Comparison of ENCODE assay signal across 10 cellular contexts in genomic region chr10:77510294-77510693, GRCh38.
DNase-seq lines count a peak whose midpoint lies in the region; ATAC-seq and TF ChIP-seq lines count a peak whose summit lies in the region.
"Had no signal": no experiment of that assay in that cellular context is flagged by ENCODE, and none has a peak within 500 bp of the region (broad histone marks: within the 10 kb centered on the region; RNA-seq: fewer than 3 reads in every experiment).

No MANE protein-coding gene starts in this region.

- H3K27me3 ChIP-seq in IMR-90 (ENCODE audit: control insufficient read depth, insufficient read depth, low read length), result no peaks in the 10 kb centered on the region
- H3K27me3 ChIP-seq in transverse colon, result no peaks in the 10 kb centered on the region
- H3K27me3 ChIP-seq in uterus, result no peaks in the 10 kb centered on the region
- H3K27me3 ChIP-seq: BLaER1 had no signal

- H2BK120ac ChIP-seq in IMR-90 (ENCODE audit: low read depth, low read length), result no peak overlapping the region

- H3K36me3 ChIP-seq in IMR-90 (ENCODE audit: control insufficient read depth, insufficient read depth, low read length), result no peaks in the 10 kb centered on the region
- H3K36me3 ChIP-seq in mesodermal cell (ENCODE audit: control insufficient read depth, insufficient read depth, low read length), result no peaks in the 10 kb centered on the region
- no peaks in the 10 kb centered on the region for H3K36me3 ChIP-seq in transverse colon
- no peaks in the 10 kb centered on the region for H3K36me3 ChIP-seq in uterus
- H3K36me3 ChIP-seq: BLaER1, HAP-1 had no signal

- no peak overlapping the region for H4K5ac ChIP-seq in IMR-90 (ENCODE audit: low read depth, low read length)

- BruUV-seq in IMR-90 (replicated peaks; lab: Mats Ljungman, UMichigan), result no TSS peak

- no peak overlapping the region for H3K56ac ChIP-seq in IMR-90 (ENCODE audit: extremely low read depth, insufficient read depth, low read length)

- H2BK15ac ChIP-seq in IMR-90 (ENCODE audit: low read depth, low read length), result no peak overlapping the region; the same call in 2 of the 3 replicates

- H3K4me1 ChIP-seq in IMR-90 (ENCODE audit: control insufficient read depth, insufficient read depth, low read length) (peaks cover 32% of the 10 kb centered on the region), mesodermal cell (ENCODE audit: control insufficient read depth, insufficient read depth, low read length, poor library complexity, severe bottlenecking) (peaks cover 86% of the 10 kb centered on the region), transverse colon (peaks cover 10 to 48% (median 21%) of the 10 kb centered on the region in 4 donors), uterus (peaks cover 3% of the 10 kb centered on the region in 2 donors)
- H3K4me1 ChIP-seq: HAP-1 had no signal

- TF ChIP-seq CTCF in C4-2B (conservative IDR thresholded peaks at IDR 0.05) (no peak), IMR-90 (conservative IDR thresholded peaks at IDR 0.05; ENCODE audit: low read depth, low read length) (no peak), transverse colon (IDR thresholded peaks at IDR 0.05) (no peak), uterus (IDR thresholded peaks at IDR 0.05) (no peak)

- in situ Hi-C loops in IMR-90 (cut with MboI; ENCODE audit: low sequenced_read_pairs) (no loop called here), transverse colon (cut with MboI; ENCODE audit: low pct_ligation_motif_present in 1 of 4, low pct_unique_long_range_greater_than_20kb in 1 of 4, low sequenced_read_pairs in 3 of 4) (no loop called here)

- no peak overlapping the region for H2AFZ ChIP-seq in IMR-90 (replicated peaks; ENCODE audit: low read length, poor library complexity)

- 0 out of 2 replicates have a peak overlapping the region, but pooled peaks have one; percentile 6 for H4K91ac ChIP-seq in IMR-90 (ENCODE audit: insufficient read depth, low read depth, low read length)

- H2BK20ac ChIP-seq in IMR-90 (ENCODE audit: low read depth, low read length), result no peak overlapping the region

- H3K14ac ChIP-seq in IMR-90 (replicated peaks; ENCODE audit: low read depth, low read length), result no peak overlapping the region

- CTCF ChIA-PET in IMR-90 (lab: Yijun Ruan, JAX), result no interaction called here

- no peaks in the 10 kb centered on the region for H3K9me3 ChIP-seq in IMR-90 (ENCODE audit: control insufficient read depth, insufficient read depth, low read length)
- H3K9me3 ChIP-seq in mesodermal cell (ENCODE audit: control insufficient read depth, low read length), result no peaks in the 10 kb centered on the region
- no peaks in the 10 kb centered on the region for H3K9me3 ChIP-seq in transverse colon
- no peaks in the 10 kb centered on the region for H3K9me3 ChIP-seq in uterus
- H3K9me3 ChIP-seq: BLaER1, HAP-1 had no signal

- H3K4ac ChIP-seq in IMR-90 (ENCODE audit: low read depth, low read length), result no peak overlapping the region

- H3K4me3 ChIP-seq in IMR-90 (ENCODE audit: insufficient read depth, low read depth, low read length), result no peak overlapping the region
- no peak overlapping the region for H3K4me3 ChIP-seq in mesodermal cell (ENCODE audit: extremely low read depth, insufficient read depth, low read length, poor library complexity, severe bottlenecking)
- no peak overlapping the region for H3K4me3 ChIP-seq in transverse colon
- H3K4me3 ChIP-seq in uterus, result no peak overlapping the region
- H3K4me3 ChIP-seq: BLaER1, HAP-1 had no signal

- peaks cover 35% of the 10 kb centered on the region for H3K9me1 ChIP-seq in IMR-90 (ENCODE audit: insufficient read depth, low read length)

- H3K9ac ChIP-seq in IMR-90 (ENCODE audit: low read depth, low read length), result no peak overlapping the region
- H3K9ac ChIP-seq: BLaER1 had no signal

- DNase-seq in IMR-90 (no peak), transverse colon (no peak), uterus (no peak)
- DNase-seq: CD4-positive, CD25-positive, alpha-beta regulatory T cell; GF-D8 had no signal

- H2AK9ac ChIP-seq in IMR-90 (replicated peaks; ENCODE audit: low read depth, low read length, poor library complexity), result no peak overlapping the region

- POLR2A ChIA-PET in IMR-90 (lab: Charles Lee; ENCODE audit: unreplicated experiment), result no interaction called here

- WGBS in IMR-90 (ENCODE audit: extremely low coverage in 2 of 2, insufficient read length in 1 of 2), 2 experiments, result 100% methylated on average over 1 of the region's 2 CpGs; no CpG with 5 or more reads in 1 of the 2 experiments
- 75 to 92% methylated on average over 1 to 2 of the region's 2 CpGs for WGBS in mesodermal cell (ENCODE audit: insufficient coverage in 2 of 2), 2 experiments
- WGBS in transverse colon (ENCODE audit: low coverage in 1 of 2), 2 donors, result 87 to 93% methylated on average over 2 of the region's 2 CpGs

- no peak overlapping the region for H3K18ac ChIP-seq in IMR-90 (ENCODE audit: low read depth, low read length)

- peaks cover 2 to 44% of the 10 kb centered on the region in 2 experiments; a peak in 3 of 4 replicates for H3K79me1 ChIP-seq in IMR-90 (ENCODE audit: low read depth in 1 of 2, low read length in 2 of 2)

- intact Hi-C loops in IMR-90 (cut with micrococcal nuclease) (loop anchor here (5.0 kb wide), 2 partner anchors 83 to 343 kb away; no protein-coding TSS in a partner anchor), transverse colon (cut with DNase I; ENCODE audit: low total_unique reads) (no loop called here), uterus (cut with DNase I; ENCODE audit: low total_unique reads) (no loop called here)

- H2BK5ac ChIP-seq in IMR-90 (ENCODE audit: low read depth, low read length, poor library complexity, severe bottlenecking), result no peak overlapping the region

- H4K20me1 ChIP-seq in IMR-90 (ENCODE audit: insufficient read depth, low read length), result peaks cover 3% of the 10 kb centered on the region; the same call in 1 of the 2 replicates
- H4K20me1 ChIP-seq: BLaER1 had no signal

- dilution Hi-C loops in IMR-90 (cut with HindIII; ENCODE audit: low sequenced_read_pairs, unreplicated experiment), result no loop called here

- no peak overlapping the region for H3K23ac ChIP-seq in IMR-90 (ENCODE audit: low read depth, low read length)

- no peak overlapping the region for H2AK5ac ChIP-seq in IMR-90 (ENCODE audit: low read depth, low read length)

- no peak for TF ChIP-seq EP300 in transverse colon (IDR thresholded peaks at IDR 0.05; ENCODE audit: low read depth)

- no peak for ATAC-seq in IMR-90 (ENCODE audit: low read depth)
- no peak for ATAC-seq in HG03571 (IDR thresholded peaks at IDR 0.05; ENCODE audit: unreplicated experiment)

- no peak for TF ChIP-seq RAD21 in IMR-90 (IDR thresholded peaks at IDR 0.05; ENCODE audit: low read length)

- H4K8ac ChIP-seq in IMR-90 (ENCODE audit: low read depth in 2 of 2, low read length in 2 of 2), result no peak overlapping the region

- H3K4me2 ChIP-seq in IMR-90 (ENCODE audit: low read depth, low read length), result no peak overlapping the region
- H3K4me2 ChIP-seq: BLaER1 had no signal

- H3K27ac ChIP-seq in C4-2B (peak overlapping the region; percentile 84), IMR-90 (ENCODE audit: insufficient read depth, low read length) (no peak overlapping the region), mesodermal cell (ENCODE audit: low read depth, low read length, severe bottlenecking) (peak overlapping the region; percentile 88), transverse colon (peak overlapping the region in 3 of 4 donors; percentile 18 to 81 (median 68)), uterus (peak overlapping the region in 1 of 2 donors; percentile 90)
- H3K27ac ChIP-seq: BLaER1 had no signal

- no peak for TF ChIP-seq POLR2A in IMR-90 (IDR thresholded peaks at IDR 0.05; ENCODE audit: low read depth, low read length)
- no peak for TF ChIP-seq POLR2A in transverse colon (IDR thresholded peaks at IDR 0.05)
- no peak for TF ChIP-seq POLR2A in uterus (IDR thresholded peaks at IDR 0.05)

TF ChIP-seq in IMR-90, 13 proteins besides CTCF, POLR2A, EP300 and RAD21:
- TF ChIP-seq ELK1 (IDR thresholded peaks at IDR 0.05; ENCODE audit: borderline replicate concordance, low read depth, low read length), result no peak
- TF ChIP-seq USF2 (IDR thresholded peaks at IDR 0.05; ENCODE audit: low read depth, low read length), result no peak
- TF ChIP-seq BHLHE40 (IDR thresholded peaks at IDR 0.05; ENCODE audit: low read depth, low read length), result no peak
- no peak for TF ChIP-seq RFX5 (IDR thresholded peaks at IDR 0.05; ENCODE audit: low read depth, low read length)
- TF ChIP-seq CHD1 (IDR thresholded peaks at IDR 0.05; ENCODE audit: low read depth, low read length), result no peak
- TF ChIP-seq NFE2L2 (IDR thresholded peaks at IDR 0.05; ENCODE audit: low read depth, low read length), result no peak
- no peak for TF ChIP-seq SMC3 (IDR thresholded peaks at IDR 0.05; ENCODE audit: low read depth, low read length)
- TF ChIP-seq MXI1 (IDR thresholded peaks at IDR 0.05; ENCODE audit: borderline replicate concordance, low read depth, low read length), result no peak
- TF ChIP-seq CEBPB (IDR thresholded peaks at IDR 0.05; ENCODE audit: low read depth, low read length), result no peak
- TF ChIP-seq MAZ (IDR thresholded peaks at IDR 0.05; ENCODE audit: borderline replicate concordance, low read depth, low read length), result no peak
- TF ChIP-seq FOS (IDR thresholded peaks at IDR 0.05; ENCODE audit: low read depth, low read length), result no peak
- TF ChIP-seq RCOR1 (IDR thresholded peaks at IDR 0.05; ENCODE audit: insufficient replicate concordance, low read length), result no peak
- TF ChIP-seq MAFK (IDR thresholded peaks at IDR 0.05; ENCODE audit: low read depth, low read length), result no peak
